ENCODE assay signal across 18 cellular contexts in the genomic region with DNA sequence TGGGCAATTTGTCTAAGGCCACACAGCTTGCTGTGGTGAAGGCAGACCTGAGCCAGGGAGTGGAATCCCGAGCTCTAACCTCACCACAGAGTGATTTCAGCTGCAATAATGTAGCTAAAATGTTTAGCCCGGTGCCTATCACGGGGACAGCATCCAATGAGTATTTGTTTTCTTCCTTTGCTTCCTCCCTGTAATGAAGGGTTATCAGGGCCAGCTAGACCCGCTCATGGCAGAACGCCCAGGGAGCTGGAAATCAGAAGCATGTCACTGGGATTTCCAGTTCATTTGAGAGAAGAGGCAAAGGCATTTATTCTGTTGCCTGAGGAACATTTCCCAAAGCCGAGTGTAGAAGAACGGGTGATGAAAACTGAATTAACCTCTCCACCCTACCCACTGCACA.
"Had no signal": no experiment of that assay in that cellular context is flagged by ENCODE, and none has a peak within 500 bp of the region (broad histone marks: within the 10 kb centered on the region; RNA-seq: fewer than 3 reads in every experiment).

No MANE protein-coding gene starts in this region.

- H3K27me3 ChIP-seq: hepatocyte, neural progenitor cell, upper lobe of left lung had no signal

- DNase-seq: activated CD4-positive, alpha-beta T cell treated with anti-CD3 and anti-CD28 coated beads for 36 hours; activated CD4-positive, alpha-beta T cell treated with anti-CD3 and anti-CD28 coated beads, Interleukin-2, amount 50 U/mL, for 48 hours; activated gamma-delta T cell treated with Interleukin-2 at 50 U/mL for 16 hours; amniotic stem cell; effector memory CD8-positive, alpha-beta T cell; left colon; mammary epithelial cell; naive B cell; psoas muscle; stimulated activated CD4-positive, alpha-beta T cell treated with anti-CD3 and anti-CD28 coated beads, Interleukin-4, amount 100 ng/mL, for 24 hours; upper lobe of left lung had no signal

- H3K36me3 ChIP-seq: neural progenitor cell, thoracic aorta, upper lobe of left lung had no signal

- ATAC-seq: activated CD4-positive, alpha-beta T cell treated with anti-CD3 and anti-CD28 coated beads for 36 hours; effector memory CD8-positive, alpha-beta T cell; left colon; psoas muscle; sciatic nerve; stimulated activated effector memory CD8-positive, alpha-beta T cell treated with anti-CD3 and anti-CD28 coated beads, Interleukin-12 subunit alpha, Interleukin-12 subunit beta, amount 100 ng/mL, for 72 hours; WTC11 had no signal

- H3K9me3 ChIP-seq: psoas muscle, thoracic aorta, upper lobe of left lung had no signal

- H3K27ac ChIP-seq: hepatocyte, neural progenitor cell, psoas muscle, thoracic aorta, upper lobe of left lung had no signal

- H3K4me1 ChIP-seq: neural progenitor cell, psoas muscle, upper lobe of left lung had no signal

- H3K4me3 ChIP-seq: hepatocyte, neural progenitor cell, psoas muscle, smooth muscle cell, thoracic aorta, upper lobe of left lung had no signal
